ENCODE assay signal across 14 cellular contexts in the genomic region with DNA sequence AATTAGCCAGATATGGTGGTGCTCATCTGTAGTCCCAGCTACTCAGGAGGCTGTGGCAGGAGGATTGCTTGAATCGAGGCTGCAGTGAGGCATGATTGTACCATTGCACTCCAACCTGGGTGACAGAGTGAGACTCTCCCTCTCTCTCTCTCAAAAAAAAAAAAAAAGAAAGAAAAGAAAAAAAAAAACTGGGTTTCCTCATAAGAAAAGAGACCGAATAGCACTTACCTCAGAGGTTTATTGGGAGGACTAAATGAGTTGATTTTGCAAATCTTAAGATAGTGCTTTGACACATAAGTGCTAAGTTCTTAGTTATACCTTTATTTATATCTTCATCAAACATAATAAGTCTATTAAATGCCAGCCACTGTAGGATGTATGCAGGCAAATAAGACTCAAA. TPM values are rescaled to one million over a fixed set of nuclear protein-coding genes. Genes with fewer than 3 reads are reported as not detected.
"Had no signal": no experiment of that assay in that cellular context is flagged by ENCODE, and none has a peak within 500 bp of the region (broad histone marks: within the 10 kb centered on the region; RNA-seq: fewer than 3 reads in every experiment).

No MANE protein-coding gene starts in this region.

- H3K4me3 Mint-ChIP-seq: memory B cell, neural crest cell had no signal

- H3K27ac Mint-ChIP-seq: memory B cell, progenitor cell of endocrine pancreas had no signal

- H3K27me3 ChIP-seq: esophagus squamous epithelium, thyroid gland had no signal

- H3K36me3 ChIP-seq: esophagus squamous epithelium, thyroid gland had no signal

- H3K9me3 Mint-ChIP-seq: effector memory CD8-positive, alpha-beta T cell; memory B cell; naive B cell; neural crest cell had no signal

- DNase-seq: activated naive CD4-positive, alpha-beta T cell; activated T-cell treated with anti-CD3 and anti-CD28 coated beads for 4 hours; effector memory CD8-positive, alpha-beta T cell; esophagus squamous epithelium; naive B cell; stimulated activated CD4-positive, alpha-beta T cell treated with anti-CD3 and anti-CD28 coated beads, Interleukin-12 subunit alpha, Interleukin-12 subunit beta, amount 100 ng/mL, for 4 hours; stimulated activated CD4-positive, alpha-beta T cell treated with anti-CD3 and anti-CD28 coated beads, Interleukin-1b, Interleukin-23, amount 100 ng/mL, for 48 hours; stimulated activated CD8-positive, alpha-beta memory T cell treated with anti-CD3 and anti-CD28 coated beads, Interleukin-4, amount 100 ng/mL, for 48 hours; thyroid gland had no signal

- H3K27me3 Mint-ChIP-seq: effector memory CD8-positive, alpha-beta T cell; memory B cell; naive B cell; progenitor cell of endocrine pancreas had no signal

- H3K27ac ChIP-seq: esophagus squamous epithelium, thyroid gland had no signal

- H3K4me3 ChIP-seq: esophagus squamous epithelium, thyroid gland had no signal

- H3K36me3 Mint-ChIP-seq: memory B cell, naive B cell had no signal

- H3K9me3 ChIP-seq: esophagus squamous epithelium, thyroid gland had no signal

- H3K4me1 ChIP-seq: thyroid gland had no signal

RNA-seq across cellular contexts. Expression of gene VWA7, which starts 6.3 kb away (rescaled TPM):
- total RNA-seq: subcutaneous adipose tissue had no signal

RNA-seq across cellular contexts. Expression of gene SAPCD1, which starts 8.4 kb away (rescaled TPM):
- total RNA-seq: omental fat pad had no signal
